In genomic region chr12:20501958-20502357, GRCh38 we compare ENCODE assay signal across 7 cellular contexts.
"Had no signal": no experiment of that assay in that cellular context is flagged by ENCODE, and none has a peak within 500 bp of the region (broad histone marks: within the 10 kb centered on the region; RNA-seq: fewer than 3 reads in every experiment).

No MANE protein-coding gene starts in this region.

- DNase-seq: GF-D8 had no signal

- H3K4me3 ChIP-seq: GM12878 had no signal

- ATAC-seq: GM12878 had no signal

- FAIRE-seq: G401.6, GM12878, GM12891, GM12892, GM18507, GM19239 had no signal
